Comparison of ENCODE assay signal across 2 cellular contexts in genomic region chr9:16652511-16653101, GRCh38.
TF ChIP-seq lines count a peak whose summit lies in the region.

No MANE protein-coding gene starts in this region.

TF ChIP-seq in H1, 55 proteins besides CTCF, POLR2A, EP300 and RAD21:
- no peak for TF ChIP-seq SIX5 (IDR thresholded peaks at IDR 0.05; ENCODE audit: low read depth, low read length)
- TF ChIP-seq JUND (IDR thresholded peaks at IDR 0.05; ENCODE audit: low read length), result no peak
- TF ChIP-seq HDAC2 (IDR thresholded peaks at IDR 0.05; ENCODE audit: borderline replicate concordance in 1 of 2, low read depth in 2 of 2, low read length in 2 of 2), result no peak
- TF ChIP-seq CHD2 (IDR thresholded peaks at IDR 0.05; ENCODE audit: low read length), result no peak

TF ChIP-seq in HepG2, 621 proteins besides CTCF, POLR2A, EP300 and RAD21:
- TF ChIP-seq ZHX1 (CRISPR knock-in tag; IDR thresholded peaks at IDR 0.05; ENCODE audit: low read depth) (no peak), SNAPC5 (CRISPR knock-in tag; IDR thresholded peaks at IDR 0.05; ENCODE audit: borderline replicate concordance) (no peak), SKI (IDR thresholded peaks at IDR 0.05; ENCODE audit: partially characterized antibody) (no peak), MIER2 (CRISPR knock-in tag; IDR thresholded peaks at IDR 0.05) (no peak), ZSCAN25 (CRISPR knock-in tag; IDR thresholded peaks at IDR 0.05) (no peak), AKNA (CRISPR knock-in tag; IDR thresholded peaks at IDR 0.05; ENCODE audit: borderline replicate concordance) (no peak), ZBTB42 (CRISPR knock-in tag; IDR thresholded peaks at IDR 0.05) (no peak), ZNF564 (CRISPR knock-in tag; IDR thresholded peaks at IDR 0.05) (no peak), JDP2 (CRISPR knock-in tag; IDR thresholded peaks at IDR 0.05; ENCODE audit: borderline replicate concordance) (no peak), KDM4B (CRISPR knock-in tag; IDR thresholded peaks at IDR 0.05) (no peak), ZNF337 (CRISPR knock-in tag; IDR thresholded peaks at IDR 0.05; ENCODE audit: borderline replicate concordance, low read depth) (no peak), TIGD3 (CRISPR knock-in tag; IDR thresholded peaks at IDR 0.05; ENCODE audit: borderline replicate concordance) (no peak), ZNF784 (CRISPR knock-in tag; IDR thresholded peaks at IDR 0.05; ENCODE audit: borderline replicate concordance) (no peak)
